Comparison of ENCODE assay signal across 21 cellular contexts in genomic region chr7:835021-835420, GRCh38. TPM values are rescaled to one million over a fixed set of nuclear protein-coding genes. Genes with fewer than 3 reads are reported as not detected.
A peak's percentile ranks its signal among the peaks of the same experiment; 100 is the strongest.
DNase-seq lines count a peak whose midpoint lies in the region; ATAC-seq and TF ChIP-seq lines count a peak whose summit lies in the region.
"Had no signal": no experiment of that assay in that cellular context is flagged by ENCODE, and none has a peak within 500 bp of the region (broad histone marks: within the 10 kb centered on the region; RNA-seq: fewer than 3 reads in every experiment).

No MANE protein-coding gene starts in this region.

- H3K4me1 ChIP-seq in ascending aorta (peaks cover 23 to 68% of the 10 kb centered on the region in 2 donors), left ventricle myocardium inferior (peaks cover 91% of the 10 kb centered on the region), mesendoderm (ENCODE audit: control insufficient read depth, low read depth, low read length) (no peaks in the 10 kb centered on the region)

- no peak overlapping the region for H4K8ac ChIP-seq in mesendoderm (ENCODE audit: low read depth, low read length)

- no peak for DNase-seq in ascending aorta (ENCODE audit: low spot score in 2 of 2)
- DNase-seq in left ventricle myocardium inferior, result no peak
- no peak for DNase-seq in ACHN
- DNase-seq in mesendoderm, result no peak
- DNase-seq in activated CD8-positive, alpha-beta memory T cell treated with anti-CD3 and anti-CD28 coated beads, Interleukin-2, amount 10 ng/mL, durations not matched to agents 7 days and 5 days, result no peak
- DNase-seq: activated CD8-positive, alpha-beta T cell treated with anti-CD3 and anti-CD28 coated beads, Interleukin-2, amount 10 ng/mL, durations not matched to agents 7 days and 5 days; activated T-cell treated with anti-CD3 and anti-CD28 coated beads, Interleukin-2, amount 50 U/mL, for 4 hours; DMS79; head of caudate nucleus; HFFc6; MV-4-11; NCI-H187 treated with DMSO at 0.1 percent for 48 hours; NCI-H2227 treated with DMSO at 0.1 percent for 48 hours; NCI-H774; stimulated activated CD4-positive, alpha-beta T cell treated with anti-CD3 and anti-CD28 coated beads, Interleukin-2, amount 100 ng/mL, for 24 hours had no signal

- no peaks in the 10 kb centered on the region for H3K27me3 ChIP-seq in ascending aorta
- H3K27me3 ChIP-seq in left ventricle myocardium inferior (ENCODE audit: low read depth), result no peaks in the 10 kb centered on the region
- H3K27me3 ChIP-seq in mesendoderm (ENCODE audit: insufficient read depth, low read length, poor library complexity), result no peaks in the 10 kb centered on the region

- no peak overlapping the region for H2BK120ac ChIP-seq in mesendoderm (ENCODE audit: low read depth, low read length)

- H3K79me2 ChIP-seq in mesendoderm (ENCODE audit: control insufficient read depth, insufficient read depth, low read length), result peaks cover 54% of the 10 kb centered on the region

- no peak overlapping the region for H3K4me3 ChIP-seq in ascending aorta
- H3K4me3 ChIP-seq in left ventricle myocardium inferior, result no peak overlapping the region
- no peak overlapping the region for H3K4me3 ChIP-seq in mesendoderm (ENCODE audit: low read length)
- H3K4me3 ChIP-seq: K562 had no signal

- peak overlapping the region; percentile 89 to 93 for H3K27ac ChIP-seq in ascending aorta
- peak overlapping the region; percentile 95 for H3K27ac ChIP-seq in left ventricle myocardium inferior (replicated peaks)
- no peak overlapping the region for H3K27ac ChIP-seq in mesendoderm (ENCODE audit: low read depth, low read length)

- H3K4me2 ChIP-seq in mesendoderm (ENCODE audit: low read length), result no peak overlapping the region

- no peak overlapping the region for H3K9ac ChIP-seq in mesendoderm (ENCODE audit: low read length)

- peaks cover 29% of the 10 kb centered on the region for H3K79me1 ChIP-seq in mesendoderm (ENCODE audit: low read length)

- H3K27me3 Mint-ChIP-seq in IgD-negative memory B cell, result no peaks in the 10 kb centered on the region
- H3K27me3 Mint-ChIP-seq in stimulated activated memory B cell treated with anti-CD40 and anti-IgM and Interleukin-4, amounts not matched to agents 10 μg/mL and 1 μg/mL and 100 μg/mL, for 72 hours, result no peaks in the 10 kb centered on the region
- H3K27me3 Mint-ChIP-seq in activated CD8-positive, alpha-beta memory T cell treated with anti-CD3 and anti-CD28 coated beads, Interleukin-2, amount 10 ng/mL, durations not matched to agents 7 days and 5 days, result no peaks in the 10 kb centered on the region
- H3K27me3 Mint-ChIP-seq: activated naive CD8-positive, alpha-beta T cell; CD8-positive, alpha-beta memory T cell had no signal

- TF ChIP-seq CTCF in ascending aorta (IDR thresholded peaks at IDR 0.05) (no peak), left ventricle myocardium inferior (IDR thresholded peaks at IDR 0.05; ENCODE audit: borderline replicate concordance) (no peak)

- no peak overlapping the region for H2BK5ac ChIP-seq in mesendoderm (ENCODE audit: low read length)

- peak overlapping the region in 2 of 4 donors; percentile 17 to 54 for H3K4me3 Mint-ChIP-seq in IgD-negative memory B cell
- H3K4me3 Mint-ChIP-seq in stimulated activated memory B cell treated with anti-CD40 and anti-IgM and Interleukin-4, amounts not matched to agents 10 μg/mL and 1 μg/mL and 100 μg/mL, for 72 hours, result no peak overlapping the region
- H3K4me3 Mint-ChIP-seq in activated CD8-positive, alpha-beta memory T cell treated with anti-CD3 and anti-CD28 coated beads, Interleukin-2, amount 10 ng/mL, durations not matched to agents 7 days and 5 days, result no peak overlapping the region
- H3K4me3 Mint-ChIP-seq: activated CD8-positive, alpha-beta T cell treated with anti-CD3 and anti-CD28 coated beads, Interleukin-2, amount 10 ng/mL, durations not matched to agents 7 days and 5 days; activated naive CD8-positive, alpha-beta T cell; HFFc6 had no signal

- H3K36me3 ChIP-seq in ascending aorta (peaks cover 11 to 13% of the 10 kb centered on the region in 2 donors), left ventricle myocardium inferior (peaks cover 22% of the 10 kb centered on the region), mesendoderm (ENCODE audit: control insufficient read depth, insufficient read depth, low read length) (peaks cover 11% of the 10 kb centered on the region)

- H3K36me3 Mint-ChIP-seq in IgD-negative memory B cell, result peaks cover 2% of the 10 kb centered on the region
- peaks cover 33% of the 10 kb centered on the region for H3K36me3 Mint-ChIP-seq in stimulated activated memory B cell treated with anti-CD40 and anti-IgM and Interleukin-4, amounts not matched to agents 10 μg/mL and 1 μg/mL and 100 μg/mL, for 72 hours
- peaks cover 10% of the 10 kb centered on the region for H3K36me3 Mint-ChIP-seq in activated CD8-positive, alpha-beta memory T cell treated with anti-CD3 and anti-CD28 coated beads, Interleukin-2, amount 10 ng/mL, durations not matched to agents 7 days and 5 days

- H3K18ac ChIP-seq in mesendoderm (ENCODE audit: low read length), result no peak overlapping the region

- peaks cover 31 to 36% (median 34%) of the 10 kb centered on the region in 3 donors for H3K4me1 Mint-ChIP-seq in IgD-negative memory B cell
- H3K4me1 Mint-ChIP-seq in stimulated activated memory B cell treated with anti-CD40 and anti-IgM and Interleukin-4, amounts not matched to agents 10 μg/mL and 1 μg/mL and 100 μg/mL, for 72 hours, result peaks cover 58% of the 10 kb centered on the region
- peaks cover 29% of the 10 kb centered on the region for H3K4me1 Mint-ChIP-seq in activated CD8-positive, alpha-beta memory T cell treated with anti-CD3 and anti-CD28 coated beads, Interleukin-2, amount 10 ng/mL, durations not matched to agents 7 days and 5 days

- no peak overlapping the region for H2AK5ac ChIP-seq in mesendoderm (ENCODE audit: low read length)

- no peak overlapping the region for H3K56ac ChIP-seq in mesendoderm (ENCODE audit: low read length)

- H3K9me3 ChIP-seq in ascending aorta (no peaks in the 10 kb centered on the region), left ventricle myocardium inferior (replicated peaks) (no peaks in the 10 kb centered on the region)

- intact Hi-C loops in ascending aorta (cut with DNase I), result loop anchor here (2.0 kb wide), 1 partner anchor 48 kb away; no protein-coding TSS in a partner anchor
- intact Hi-C loops in left ventricle myocardium inferior (cut with micrococcal nuclease), result loop anchor here (10.0 kb wide), 1 partner anchor 50 kb away; no protein-coding TSS in a partner anchor

- H3K4ac ChIP-seq in mesendoderm (ENCODE audit: low read depth, low read length), result no peak overlapping the region

- ATAC-seq in stimulated activated memory B cell treated with anti-CD40 and anti-IgM and Interleukin-4, amounts not matched to agents 10 μg/mL and 1 μg/mL and 100 μg/mL, for 72 hours, result no peak
- no peak for ATAC-seq in activated CD8-positive, alpha-beta memory T cell treated with anti-CD3 and anti-CD28 coated beads, Interleukin-2, amount 10 ng/mL, durations not matched to agents 7 days and 5 days
- ATAC-seq: activated CD4-positive, CD25-positive, alpha-beta regulatory T cell treated with anti-CD3 and anti-CD28 coated beads, Interleukin-2, amount 50 U/mL, for 24 hours; activated CD8-positive, alpha-beta T cell treated with anti-CD3 and anti-CD28 coated beads, Interleukin-2, amount 10 ng/mL, durations not matched to agents 7 days and 5 days; activated T-cell treated with anti-CD3 and anti-CD28 coated beads, Interleukin-2, amount 50 U/mL, for 4 hours; K562 had no signal

- CTCF ChIA-PET in activated CD8-positive, alpha-beta memory T cell treated with anti-CD3 and anti-CD28 coated beads, Interleukin-2, amount 10 ng/mL, durations not matched to agents 7 days and 5 days (lab: Charles Lee), result no interaction called here

- H3K23ac ChIP-seq in mesendoderm (ENCODE audit: low read length), result no peak overlapping the region

- WGBS in mesendoderm (ENCODE audit: extremely low coverage, insufficient coverage, low lambda C conversion rate), result no CpG with 5 or more reads among the region's 12 CpGs

- H4K5ac ChIP-seq in mesendoderm (ENCODE audit: low read length), result no peak overlapping the region

- H3K27ac Mint-ChIP-seq in IgD-negative memory B cell, result peak overlapping the region in 2 of 3 donors; percentile 23 to 47
- H3K27ac Mint-ChIP-seq in stimulated activated memory B cell treated with anti-CD40 and anti-IgM and Interleukin-4, amounts not matched to agents 10 μg/mL and 1 μg/mL and 100 μg/mL, for 72 hours, result peak overlapping the region; percentile 46
- no peak overlapping the region for H3K27ac Mint-ChIP-seq in activated CD8-positive, alpha-beta memory T cell treated with anti-CD3 and anti-CD28 coated beads, Interleukin-2, amount 10 ng/mL, durations not matched to agents 7 days and 5 days
- H3K27ac Mint-ChIP-seq: activated CD8-positive, alpha-beta T cell treated with anti-CD3 and anti-CD28 coated beads, Interleukin-2, amount 10 ng/mL, durations not matched to agents 7 days and 5 days had no signal

- no peaks in the 10 kb centered on the region for H3K9me3 Mint-ChIP-seq in IgD-negative memory B cell
- no peaks in the 10 kb centered on the region for H3K9me3 Mint-ChIP-seq in stimulated activated memory B cell treated with anti-CD40 and anti-IgM and Interleukin-4, amounts not matched to agents 10 μg/mL and 1 μg/mL and 100 μg/mL, for 72 hours
- H3K9me3 Mint-ChIP-seq in activated CD8-positive, alpha-beta memory T cell treated with anti-CD3 and anti-CD28 coated beads, Interleukin-2, amount 10 ng/mL, durations not matched to agents 7 days and 5 days (ENCODE audit: low read depth), result no peaks in the 10 kb centered on the region
- H3K9me3 Mint-ChIP-seq: activated T-cell treated with anti-CD3 and anti-CD28 coated beads, Interleukin-2, amount 50 U/mL, for 4 hours; CD8-positive, alpha-beta memory T cell; HFFc6 had no signal

- H2BK15ac ChIP-seq in mesendoderm (replicated peaks; ENCODE audit: low read depth), result no peak overlapping the region

- in situ Hi-C loops in ACHN (cut with HindIII; ENCODE audit: low pct_ligation_motif_present, low pct_unique_long_range_greater_than_20kb, low sequenced_read_pairs), result no loop called here

RNA-seq across cellular contexts. Expression of gene SUN1, which starts 2.7 kb away (rescaled TPM):
- 31.0 TPM for polyA plus RNA-seq in IgD-negative memory B cell
- total RNA-seq in ascending aorta (186 TPM), left ventricle myocardium inferior (183 TPM)
- 47.7 TPM for polyA plus RNA-seq in mesendoderm (2013, experiment 1 of 2)
- 47.9 TPM for polyA plus RNA-seq in mesendoderm (2013, experiment 2 of 2)
- 10 to 100 TPM; 41.4 to 46.3 TPM for total RNA-seq in activated CD8-positive, alpha-beta memory T cell treated with anti-CD3 and anti-CD28 coated beads, Interleukin-2, amount 10 ng/mL, durations not matched to agents 7 days and 5 days

RNA-seq across cellular contexts. Expression of gene GET4, which starts 41.3 kb away (rescaled TPM):
- 31.2 TPM for polyA plus RNA-seq in IgD-negative memory B cell
- total RNA-seq in ascending aorta (4.2 TPM), left ventricle myocardium inferior (22.9 TPM)
- 35.9 TPM for polyA plus RNA-seq in mesendoderm (2013, experiment 1 of 2)
- polyA plus RNA-seq in mesendoderm (2013, experiment 2 of 2), result 35.8 TPM
- total RNA-seq in activated CD8-positive, alpha-beta memory T cell treated with anti-CD3 and anti-CD28 coated beads, Interleukin-2, amount 10 ng/mL, durations not matched to agents 7 days and 5 days, result 10 to 100 TPM; 38.0 to 39.2 TPM
